ENCODE assay signal across 15 cellular contexts in the genomic region with DNA sequence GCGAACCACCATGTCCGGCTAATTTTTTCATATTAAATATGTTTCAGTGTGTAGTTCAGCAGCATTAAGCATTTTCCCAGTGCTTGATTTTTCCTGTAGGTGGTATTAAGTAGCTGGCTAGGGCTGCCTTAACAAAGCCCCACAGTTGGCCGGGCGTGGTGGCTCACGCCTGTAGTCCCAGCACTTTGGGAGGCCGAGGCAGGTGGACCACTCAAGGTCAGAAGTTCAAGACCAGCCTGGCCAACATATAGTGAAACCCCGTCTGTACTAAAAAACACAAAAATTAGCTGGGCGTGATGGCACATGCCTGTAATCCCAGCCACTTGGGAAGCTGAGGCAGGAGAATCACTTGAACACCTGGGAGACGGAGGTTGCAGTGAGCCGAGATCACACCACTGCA. TPM values are rescaled to one million over a fixed set of nuclear protein-coding genes. Genes with fewer than 3 reads are reported as not detected.
A peak's percentile ranks its signal among the peaks of the same experiment; 100 is the strongest.
DNase-seq lines count a peak whose midpoint lies in the region; ATAC-seq and TF ChIP-seq lines count a peak whose summit lies in the region.
"Had no signal": no experiment of that assay in that cellular context is flagged by ENCODE, and none has a peak within 500 bp of the region (broad histone marks: within the 10 kb centered on the region; RNA-seq: fewer than 3 reads in every experiment).

No MANE protein-coding gene starts in this region.

- peak; percentile 53 for DNase-seq in activated CD8-positive, alpha-beta memory T cell treated with anti-CD3 and anti-CD28 coated beads for 24 hours
- no peak for DNase-seq in activated CD8-positive, alpha-beta memory T cell treated with anti-CD3 and anti-CD28 coated beads, Interleukin-2, amount 50 U/mL, for 4 hours
- DNase-seq in left lobe of liver (ENCODE audit: low spot score) (peak; percentile 22), stomach (peak; percentile 15), MM.1S (no peak), brain microvascular endothelial cell (no peak)
- no peak for DNase-seq in activated T-cell treated with anti-CD3 and anti-CD28 coated beads, Interleukin-2, amount 50 U/mL, for 48 hours
- DNase-seq: 8988T; AML-193; CD4-positive, CD25-positive, alpha-beta regulatory T cell; DMS53; GF-D8; GM23248; H7 had no signal

- ATAC-seq in left lobe of liver = no peak

- H2AFZ ChIP-seq in MM.1S (ENCODE audit: low read length) = no peak overlapping the region
- H2AFZ ChIP-seq: GM23248 had no signal

- no peaks in the 10 kb centered on the region for H3K9me3 ChIP-seq in stomach
- no peaks in the 10 kb centered on the region for H3K9me3 ChIP-seq in MM.1S (replicated peaks; ENCODE audit: insufficient read depth, low read length)
- H3K9me3 ChIP-seq: BLaER1 had no signal

- TF ChIP-seq EP300 in stomach (IDR thresholded peaks at IDR 0.05) = no peak

- H3K4me1 ChIP-seq in stomach (peaks cover 0 to 6% (median 2%) of the 10 kb centered on the region in 4 donors), MM.1S (ENCODE audit: low read length) (no peaks in the 10 kb centered on the region)

- no peak overlapping the region for H3K9ac ChIP-seq in MM.1S (ENCODE audit: low read length)
- H3K9ac ChIP-seq: BLaER1, GM23248 had no signal

- no peaks in the 10 kb centered on the region for H3K27me3 ChIP-seq in stomach
- H3K27me3 ChIP-seq in MM.1S (replicated peaks; ENCODE audit: insufficient read depth, low read length) = peaks cover 51% of the 10 kb centered on the region
- H3K27me3 ChIP-seq in brain microvascular endothelial cell (replicated peaks) = no peaks in the 10 kb centered on the region
- H3K27me3 ChIP-seq: BLaER1 had no signal

- 82 to 89% (median 86%) methylated on average over 10 of the region's 10 CpGs for WGBS in stomach, 5 donors

- no peaks in the 10 kb centered on the region for H4K20me1 ChIP-seq in MM.1S (ENCODE audit: insufficient read depth, low read length)
- H4K20me1 ChIP-seq: BLaER1 had no signal

- H3K27ac ChIP-seq in stomach = no peak overlapping the region
- no peak overlapping the region for H3K27ac ChIP-seq in MM.1S (ENCODE audit: low read length)
- H3K27ac ChIP-seq in brain microvascular endothelial cell = no peak overlapping the region
- H3K27ac ChIP-seq: BLaER1, GM23248 had no signal

- TF ChIP-seq POLR2A in stomach (IDR thresholded peaks at IDR 0.05) = no peak

- no peaks in the 10 kb centered on the region for H3K36me3 ChIP-seq in stomach
- H3K36me3 ChIP-seq in MM.1S (replicated peaks; ENCODE audit: insufficient read depth, low read length) = no peaks in the 10 kb centered on the region
- no peaks in the 10 kb centered on the region for H3K36me3 ChIP-seq in brain microvascular endothelial cell (replicated peaks)
- H3K36me3 ChIP-seq: BLaER1 had no signal

- no peaks in the 10 kb centered on the region for H3K79me2 ChIP-seq in MM.1S (ENCODE audit: low read length)

- in situ Hi-C loops in brain microvascular endothelial cell (cut with HindIII; ENCODE audit: low pct_ligation_motif_present, low sequenced_read_pairs) = no loop called here

- no peak overlapping the region for H3K4me3 ChIP-seq in stomach
- H3K4me3 ChIP-seq in MM.1S (ENCODE audit: low read length) = no peak overlapping the region
- no peak overlapping the region for H3K4me3 ChIP-seq in brain microvascular endothelial cell (ENCODE audit: low read depth, low read length)
- H3K4me3 ChIP-seq: BLaER1, GM23248 had no signal

- intact Hi-C loops in stomach (cut with DNase I; ENCODE audit: low total_unique reads) = no loop called here

- no peaks in the 10 kb centered on the region for H3K9me2 ChIP-seq in MM.1S (replicated peaks; ENCODE audit: insufficient read depth, low read length)

- H3F3A ChIP-seq in MM.1S (ENCODE audit: insufficient read depth, low read length) = peaks cover 7% of the 10 kb centered on the region

- H3K4me2 ChIP-seq in MM.1S (ENCODE audit: low read depth, low read length) = no peak overlapping the region
- H3K4me2 ChIP-seq: BLaER1 had no signal

- TF ChIP-seq CTCF in stomach (IDR thresholded peaks at IDR 0.05) = no peak
- TF ChIP-seq CTCF in MM.1S (IDR thresholded peaks at IDR 0.05; ENCODE audit: low read length) = no peak
- TF ChIP-seq CTCF in brain microvascular endothelial cell (IDR thresholded peaks at IDR 0.05; ENCODE audit: low read depth, low read length, missing control alignments) = no peak

RNA-seq across cellular contexts. Expression of a gene that starts 33.5 kb away (rescaled TPM):
- total RNA-seq in left lobe of liver (128 TPM), stomach (100 to 1,000 TPM in 1 of 5 donors, 10 to 100 TPM in 4; 14.9 to 119 (median 55.4) TPM)
- polyA plus RNA-seq in stomach = 10 to 100 TPM; 23.9 to 29.3 (median 26.9) TPM

RNA-seq across cellular contexts. Expression of a gene that starts 46.8 kb away (rescaled TPM):
- total RNA-seq in left lobe of liver = 0.18 TPM
- total RNA-seq in stomach = 1 to 10 TPM in 2 of 5 donors, not detected in 3; 1.8 TPM
- polyA plus RNA-seq in stomach = 1 to 10 TPM; 1.8 to 6.9 (median 3.2) TPM
- polyA plus RNA-seq: GM23248 had no signal

Comparison
In these comparisons a context has a peak if more than half of its experiments do, and no peak if none do; other contexts are left out.
1. DNase-seq: peak in activated CD8-positive, alpha-beta memory T cell treated with anti-CD3 and anti-CD28 coated beads for 24 hours (single experiment), left lobe of liver (single experiment) and stomach (single experiment); none in activated CD8-positive, alpha-beta memory T cell treated with anti-CD3 and anti-CD28 coated beads, Interleukin-2, amount 50 U/mL, for 4 hours (single experiment), MM.1S (single experiment), activated T-cell treated with anti-CD3 and anti-CD28 coated beads, Interleukin-2, amount 50 U/mL, for 48 hours (0 of 2) and brain microvascular endothelial cell (single experiment).